In genomic region chr1:228452194-228453021, GRCh38 we compare ENCODE assay signal across 1 cellular context.
TF ChIP-seq lines count a peak whose summit lies in the region.

No MANE protein-coding gene starts in this region.

TF ChIP-seq in SK-N-SH treated with all-trans-retinoic acid at 6 μM for 48 hours, 23 proteins besides CTCF, POLR2A, EP300 and RAD21 (continued from another document):
- TF ChIP-seq TSHZ2 (CRISPR knock-in tag; IDR thresholded peaks at IDR 0.05), result no peak
- TF ChIP-seq GLIS3 (CRISPR knock-in tag; IDR thresholded peaks at IDR 0.05), result no peak
- TF ChIP-seq BACH2 (CRISPR knock-in tag; IDR thresholded peaks at IDR 0.05; ENCODE audit: borderline replicate concordance), result no peak
- TF ChIP-seq OSR1 (CRISPR knock-in tag; IDR thresholded peaks at IDR 0.05), result no peak
- TF ChIP-seq ZNF565 (CRISPR knock-in tag; conservative IDR thresholded peaks at IDR 0.05; ENCODE audit: low read depth), result no peak
- no peak for TF ChIP-seq PPARA (CRISPR knock-in tag; IDR thresholded peaks at IDR 0.05; ENCODE audit: borderline replicate concordance)
